8 cellular contexts compared by ENCODE assay signal in the genomic region with DNA sequence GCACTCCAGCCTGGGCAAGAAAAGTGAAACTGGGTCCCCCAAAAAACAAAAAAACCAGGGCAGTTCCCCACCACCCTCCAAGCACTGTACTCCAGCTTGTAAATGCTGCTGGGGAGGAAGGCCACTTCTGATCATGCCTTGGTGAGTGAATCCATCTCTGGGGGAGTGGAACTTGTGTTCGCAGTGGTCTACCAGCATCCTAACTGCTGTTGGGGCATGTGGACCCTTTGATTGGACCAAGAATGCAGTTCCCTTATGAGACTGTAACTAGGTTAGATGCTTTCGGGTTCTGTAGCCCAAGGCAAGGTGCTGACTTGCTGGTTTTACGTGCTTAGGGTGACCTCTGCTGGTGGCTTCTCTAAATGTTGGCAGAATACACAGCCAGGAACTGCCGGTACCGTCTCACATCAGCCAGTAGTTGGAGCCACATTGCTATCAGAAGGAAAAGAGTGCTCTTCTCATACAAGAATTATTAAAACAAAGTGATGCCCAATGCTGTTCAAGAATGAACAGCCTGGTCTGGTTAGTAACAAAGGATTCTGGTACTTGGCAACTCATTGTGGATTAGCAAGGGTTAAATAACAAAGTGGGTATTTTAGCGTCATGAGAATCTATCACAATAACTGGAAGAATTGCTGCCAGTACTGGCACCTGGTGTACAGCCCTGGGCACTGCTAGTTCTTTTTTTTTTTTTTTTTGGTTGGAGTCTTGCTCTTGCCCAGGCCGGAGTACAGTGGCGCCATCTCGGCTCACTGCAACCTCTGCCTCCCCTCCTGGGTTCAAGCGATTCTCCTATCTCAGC. TPM values are rescaled to one million over a fixed set of nuclear protein-coding genes. Genes with fewer than 3 reads are reported as not detected.
DNase-seq lines count a peak whose midpoint lies in the region; ATAC-seq, FAIRE-seq and TF ChIP-seq lines count a peak whose summit lies in the region.

No MANE protein-coding gene starts in this region.

- no peak overlapping the region for H3K27ac Mint-ChIP-seq in WTC11

- no peaks in the 10 kb centered on the region for H3K9me3 Mint-ChIP-seq in WTC11

- H3K4me1 Mint-ChIP-seq in WTC11: no peaks in the 10 kb centered on the region

- CTCF ChIA-PET in WTC11 (lab: Charles Lee): interaction anchor here (0.6 to 3.0 kb wide), 23 partner anchors 13 to 209 kb away, joined by 3 to 27 read pairs (median 4); partner anchors contain the start of genes BANF1, CCDC85B, CST6 and EFEMP2

- H3K4me3 ChIP-seq in AG10803 (ENCODE audit: low read length): no peak overlapping the region
- no peak overlapping the region for H3K4me3 ChIP-seq in cardiac fibroblast (replicated peaks in 1 of 2; ENCODE audit: low read depth in 2 of 2, low read length in 2 of 2)

- H3K4me3 Mint-ChIP-seq in WTC11: no peak overlapping the region

- TF ChIP-seq CTCF in AG10803 (conservative IDR thresholded peaks at IDR 0.05; ENCODE audit: low read length): peak; percentile 90
- peak; percentile 70 for TF ChIP-seq CTCF in WTC11 (IDR thresholded peaks at IDR 0.05)
- peak; percentile 82 for TF ChIP-seq CTCF in cardiac fibroblast (IDR thresholded peaks at IDR 0.05; ENCODE audit: low read depth, low read length)

- FAIRE-seq in islet of Langerhans (lab: Jason Lieb, UNC): peak; percentile 88

- POLR2A ChIA-PET in WTC11 (lab: Charles Lee): interaction anchor here (0.6 kb wide), 2 partner anchors 18 to 98 kb away, joined by 3 to 7 read pairs; partner anchors contain the start of gene CCDC85B

- peak; percentile 94 for DNase-seq in AG10803 (ENCODE audit: low read depth)
- DNase-seq in NCI-H345 treated with DMSO at 0.1 percent for 48 hours (lab: John Stamatoyannopoulos, UW; ENCODE audit: unreplicated experiment): peak; percentile 80
- peak; percentile 92 for DNase-seq in WTC11 (ENCODE audit: low spot score)
- DNase-seq in cardiac fibroblast (ENCODE audit: low read depth in 2 of 2): peak; percentile 98
- peak; percentile 69 to 91 for DNase-seq in stimulated activated CD4-positive, alpha-beta T cell treated with anti-CD3 and anti-CD28 coated beads, Interleukin-1b, Interleukin-23, amount 100 ng/mL, for 4 hours (ENCODE audit: low read depth in 2 of 2)

- H3K27me3 Mint-ChIP-seq in WTC11 (ENCODE audit: low read depth): no peaks in the 10 kb centered on the region

- peak; percentile 87 for ATAC-seq in GM19025 (IDR thresholded peaks at IDR 0.05; ENCODE audit: low read depth, unreplicated experiment)
- ATAC-seq in HG03354 (IDR thresholded peaks at IDR 0.05; ENCODE audit: poor library complexity, severe bottlenecking, unreplicated experiment): peak; percentile 98
- peak; percentile 99 for ATAC-seq in WTC11

- H3K36me3 Mint-ChIP-seq in WTC11: no peaks in the 10 kb centered on the region

TF ChIP-seq in WTC11, 78 proteins besides CTCF, POLR2A, EP300 and RAD21:
- TF ChIP-seq RELA (CRISPR knock-in tag; IDR thresholded peaks at IDR 0.05; ENCODE audit: borderline replicate concordance): no peak
- TF ChIP-seq, protein P1, sequence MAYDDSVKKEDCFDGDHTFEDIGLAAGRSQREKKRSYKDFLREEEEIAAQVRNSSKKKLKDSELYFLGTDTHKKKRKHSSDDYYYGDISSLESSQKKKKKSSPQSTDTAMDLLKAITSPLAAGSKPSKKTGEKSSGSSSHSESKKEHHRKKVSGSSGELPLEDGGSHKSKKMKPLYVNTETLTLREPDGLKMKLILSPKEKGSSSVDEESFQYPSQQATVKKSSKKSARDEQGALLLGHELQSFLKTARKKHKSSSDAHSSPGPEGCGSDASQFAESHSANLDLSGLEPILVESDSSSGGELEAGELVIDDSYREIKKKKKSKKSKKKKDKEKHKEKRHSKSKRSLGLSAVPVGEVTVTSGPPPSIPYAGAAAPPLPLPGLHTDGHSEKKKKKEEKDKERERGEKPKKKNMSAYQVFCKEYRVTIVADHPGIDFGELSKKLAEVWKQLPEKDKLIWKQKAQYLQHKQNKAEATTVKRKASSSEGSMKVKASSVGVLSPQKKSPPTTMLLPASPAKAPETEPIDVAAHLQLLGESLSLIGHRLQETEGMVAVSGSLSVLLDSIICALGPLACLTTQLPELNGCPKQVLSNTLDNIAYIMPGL (CRISPR knock-in tag; IDR thresholded peaks at IDR 0.05): 0 out of 2 replicates have a peak, but pooled peaks have one; percentile 36

RNA-seq across cellular contexts. Expression of gene EIF1AD, which starts 13.0 kb away (rescaled TPM):
- total RNA-seq in WTC11 (2021): 29.7 to 37.6 TPM (median 32.6 TPM) in 3 replicates

RNA-seq across cellular contexts. Expression of gene BANF1, which starts 13.3 kb away (rescaled TPM):
- total RNA-seq in WTC11 (2021): 269 to 314 TPM (median 310 TPM) in 3 replicates

RNA-seq across cellular contexts. Expression of gene CST6, which starts 22.8 kb away (rescaled TPM):
- total RNA-seq in WTC11 (2021): 0.72 to 2.7 TPM (median 1.9 TPM) in 3 replicates

RNA-seq across cellular contexts. Expression of gene SART1, which starts 27.5 kb away (rescaled TPM):
- 52.3 to 57.0 TPM (median 52.5 TPM) in 3 replicates for total RNA-seq in WTC11 (2021)

RNA-seq across cellular contexts. Expression of gene CATSPER1, which starts 37.3 kb away (rescaled TPM):
- not detected in 3 replicates for total RNA-seq in WTC11 (2021)
